Comparison of ENCODE assay signal across 1 cellular context in genomic region chr4:1009647-1010521, GRCh38.
TF ChIP-seq lines count a peak whose summit lies in the region.

No MANE protein-coding gene starts in this region.

TF ChIP-seq in HEK293, 187 proteins besides CTCF, POLR2A, EP300 and RAD21 (continues in another document):
- no peak for TF ChIP-seq ZNF518A (tag by site-specific recombination; conservative IDR thresholded peaks at IDR 0.05; ENCODE audit: low read depth)
- TF ChIP-seq ZFP3 (tag by site-specific recombination; IDR thresholded peaks at IDR 0.05; ENCODE audit: low read depth), result no peak
- TF ChIP-seq ZFP69B (tag by site-specific recombination; IDR thresholded peaks at IDR 0.05), result peak; percentile 97
- no peak for TF ChIP-seq GFI1B (tag by site-specific recombination; IDR thresholded peaks at IDR 0.05)
- TF ChIP-seq GLIS2 (tag by site-specific recombination; IDR thresholded peaks at IDR 0.05), result peak; percentile 40
- TF ChIP-seq ZNF777 (tag by site-specific recombination; IDR thresholded peaks at IDR 0.05; ENCODE audit: borderline replicate concordance), result 0 out of 2 replicates have a peak, but pooled peaks have one; percentile 45
- TF ChIP-seq ZNF274 (IDR thresholded peaks at IDR 0.05; ENCODE audit: low read length), result no peak
- no peak for TF ChIP-seq ZNF274 (tag by site-specific recombination; IDR thresholded peaks at IDR 0.05; ENCODE audit: borderline replicate concordance)
- peak; percentile 26 for TF ChIP-seq ZIC2 (tag by site-specific recombination; IDR thresholded peaks at IDR 0.05)
- TF ChIP-seq REPIN1 (tag by site-specific recombination; IDR thresholded peaks at IDR 0.05; ENCODE audit: low read depth), result no peak
- no peak for TF ChIP-seq OVOL3 (tag by site-specific recombination; IDR thresholded peaks at IDR 0.05)
- TF ChIP-seq ZBTB49 (tag by site-specific recombination; IDR thresholded peaks at IDR 0.05; ENCODE audit: low read depth), result no peak
- peak; percentile 78; the same call in 1 of the 2 replicates for TF ChIP-seq ZNF10 (tag by site-specific recombination; IDR thresholded peaks at IDR 0.05)
- TF ChIP-seq RBAK (tag by site-specific recombination; IDR thresholded peaks at IDR 0.05), result no peak
- TF ChIP-seq SCRT2 (tag by site-specific recombination; IDR thresholded peaks at IDR 0.05), result peak; percentile 56; the same call in 1 of the 2 replicates
- TF ChIP-seq ZNF837 (tag by site-specific recombination; IDR thresholded peaks at IDR 0.05), result no peak
- no peak for TF ChIP-seq ZNF175 (tag by site-specific recombination; IDR thresholded peaks at IDR 0.05)
- no peak for TF ChIP-seq ZNF621 (tag by site-specific recombination; IDR thresholded peaks at IDR 0.05)
- peak; percentile 50 for TF ChIP-seq ZBTB26 (tag by site-specific recombination; optimal IDR thresholded peaks at IDR 0.05)
- no peak for TF ChIP-seq ZNF239 (tag by site-specific recombination; IDR thresholded peaks at IDR 0.05)
- TF ChIP-seq REST (tag by site-specific recombination; IDR thresholded peaks at IDR 0.05), result no peak
- no peak for TF ChIP-seq ZNF654 (tag by site-specific recombination; IDR thresholded peaks at IDR 0.05; ENCODE audit: low read depth)
- TF ChIP-seq ZNF146 (tag by site-specific recombination; IDR thresholded peaks at IDR 0.05), result no peak
- 0 out of 2 replicates have a peak, but pooled peaks have one; percentile 35 for TF ChIP-seq KLF10 (tag by site-specific recombination; IDR thresholded peaks at IDR 0.05)
- TF ChIP-seq ZNF610 (tag by site-specific recombination; IDR thresholded peaks at IDR 0.05; ENCODE audit: borderline replicate concordance), result peak; percentile 65; the same call in 1 of the 2 replicates
- peak; percentile 11 for TF ChIP-seq PATZ1 (tag by site-specific recombination; IDR thresholded peaks at IDR 0.05)
- 0 out of 2 replicates have a peak, but pooled peaks have one; percentile 15 for TF ChIP-seq GLIS1 (tag by site-specific recombination; IDR thresholded peaks at IDR 0.05)
- TF ChIP-seq ZNF513 (tag by site-specific recombination; IDR thresholded peaks at IDR 0.05), result no peak
- TF ChIP-seq KLF16 (tag by site-specific recombination; IDR thresholded peaks at IDR 0.05), result peak; percentile 75
- TF ChIP-seq ZNF473 (tag by site-specific recombination; IDR thresholded peaks at IDR 0.05), result no peak
- peak; percentile 50; the same call in 1 of the 2 replicates for TF ChIP-seq ZNF335 (tag by site-specific recombination; conservative IDR thresholded peaks at IDR 0.05)
- TF ChIP-seq ZNF280D (tag by site-specific recombination; IDR thresholded peaks at IDR 0.05), result no peak
- no peak for TF ChIP-seq ZNF140 (tag by site-specific recombination; IDR thresholded peaks at IDR 0.05)
- no peak for TF ChIP-seq ZNF174 (tag by site-specific recombination; IDR thresholded peaks at IDR 0.05)
- TF ChIP-seq ZNF433 (tag by site-specific recombination; IDR thresholded peaks at IDR 0.05; ENCODE audit: low read depth), result no peak
- TF ChIP-seq ZNF677 (tag by site-specific recombination; IDR thresholded peaks at IDR 0.05), result no peak
- no peak for TF ChIP-seq ZNF324 (tag by site-specific recombination; IDR thresholded peaks at IDR 0.05)
- TF ChIP-seq SCRT1 (tag by site-specific recombination; IDR thresholded peaks at IDR 0.05; ENCODE audit: borderline replicate concordance), result peak; percentile 42; the same call in 1 of the 2 replicates
- TF ChIP-seq ZNF623 (tag by site-specific recombination; IDR thresholded peaks at IDR 0.05), result no peak
- TF ChIP-seq PRDM6 (tag by site-specific recombination; IDR thresholded peaks at IDR 0.05), result no peak
- no peak for TF ChIP-seq ZNF114 (tag by site-specific recombination; IDR thresholded peaks at IDR 0.05)
- TF ChIP-seq ZNF404 (tag by site-specific recombination; IDR thresholded peaks at IDR 0.05), result no peak
- no peak for TF ChIP-seq ZNF2 (tag by site-specific recombination; IDR thresholded peaks at IDR 0.05)
